13 cellular contexts compared by ENCODE assay signal in the genomic region with DNA sequence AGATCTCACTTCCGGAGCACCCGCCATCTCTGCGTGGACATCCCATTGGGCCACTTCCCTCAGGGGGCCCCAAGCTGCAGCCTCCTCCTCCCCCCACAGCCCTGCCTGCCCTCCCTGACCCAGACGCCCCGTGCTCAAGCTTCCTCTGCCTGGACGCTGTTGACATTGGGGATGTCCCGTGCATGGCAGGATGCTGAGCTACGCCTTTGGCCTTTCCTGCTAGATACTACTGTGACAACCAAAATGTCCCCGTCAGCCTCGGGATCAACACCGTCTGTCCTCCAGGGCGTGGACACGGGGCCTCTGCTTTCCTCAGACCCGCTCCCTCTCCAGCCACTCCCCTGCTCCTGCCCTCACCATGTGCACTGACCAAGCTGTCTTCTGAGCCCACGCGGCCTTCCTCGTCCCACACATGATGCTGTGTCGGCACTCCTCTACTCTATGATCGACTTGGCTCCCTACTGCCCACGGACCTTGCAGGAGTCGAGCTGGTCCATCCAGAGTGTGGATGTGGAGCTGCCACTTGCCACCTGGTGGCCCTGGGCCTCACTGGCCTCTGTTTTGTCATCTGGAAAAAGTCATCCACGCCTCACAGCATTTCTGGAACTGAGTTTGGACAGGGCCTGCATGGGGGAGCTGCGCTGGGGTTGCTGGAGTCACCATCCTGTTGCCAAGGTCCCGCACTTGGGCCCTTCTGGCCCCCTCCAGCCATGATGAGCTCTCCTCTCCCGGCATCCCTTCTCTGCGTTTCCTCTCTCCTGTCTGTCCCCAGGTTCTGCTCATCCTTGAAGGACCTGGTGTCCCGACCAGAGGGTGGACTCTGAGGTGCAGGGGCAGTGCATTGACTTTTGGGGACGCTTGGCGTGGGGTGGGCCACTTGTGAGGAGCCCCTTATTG.
DNase-seq lines count a peak whose midpoint lies in the region; ATAC-seq and TF ChIP-seq lines count a peak whose summit lies in the region.
"Had no signal": no experiment of that assay in that cellular context is flagged by ENCODE, and none has a peak within 500 bp of the region (broad histone marks: within the 10 kb centered on the region; RNA-seq: fewer than 3 reads in every experiment).

No MANE protein-coding gene starts in this region.

- TF ChIP-seq CTCF in HFFc6 (IDR thresholded peaks at IDR 0.05), result 0 out of 2 replicates have a peak, but pooled peaks have one; percentile 6
- TF ChIP-seq CTCF in stomach (IDR thresholded peaks at IDR 0.05), result no peak

- peaks cover 39 to 58% (median 48%) of the 10 kb centered on the region in 4 donors for H3K4me1 ChIP-seq in stomach

- intact Hi-C loops in stomach (cut with DNase I; ENCODE audit: low total_unique reads), result no loop called here

- H3K27me3 ChIP-seq in stomach, result peaks cover 0 to 22% (median 0%) of the 10 kb centered on the region in 3 donors
- H3K27me3 ChIP-seq: suprapubic skin had no signal

- no peaks in the 10 kb centered on the region for H3K9me3 Mint-ChIP-seq in HFFc6
- no peaks in the 10 kb centered on the region for H3K9me3 Mint-ChIP-seq in activated T-helper 17 cell treated with anti-CD3 and anti-CD28 coated beads, Interleukin-2, amount 50 U/mL, for 72 hours
- H3K9me3 Mint-ChIP-seq: activated CD8-positive, alpha-beta T cell treated with anti-CD3 and anti-CD28 coated beads for 36 hours; memory B cell had no signal

- no peak for DNase-seq in HFFc6
- DNase-seq in left lobe of liver (ENCODE audit: low spot score), result no peak
- no peak for DNase-seq in stomach
- no peak for DNase-seq in stimulated activated CD4-positive, alpha-beta T cell treated with anti-CD3 and anti-CD28 coated beads, Interleukin-15, amount 100 ng/mL, for 24 hours
- DNase-seq: NCI-H2171, posterior cingulate gyrus had no signal

- no peak for TF ChIP-seq POLR2A in stomach (IDR thresholded peaks at IDR 0.05)

- ATAC-seq in activated T-helper 17 cell treated with anti-CD3 and anti-CD28 coated beads, Interleukin-2, amount 50 U/mL, for 72 hours (replicated peaks), result no peak
- ATAC-seq in left lobe of liver (peak; percentile 10), GM21381 (IDR thresholded peaks at IDR 0.05; ENCODE audit: unreplicated experiment) (no peak), GM19328 (IDR thresholded peaks at IDR 0.05; ENCODE audit: unreplicated experiment) (no peak)
- ATAC-seq: GM12878 had no signal

- no peak overlapping the region for H3K4me3 Mint-ChIP-seq in HFFc6
- peak overlapping the region; percentile 55 for H3K4me3 Mint-ChIP-seq in activated T-helper 17 cell treated with anti-CD3 and anti-CD28 coated beads, Interleukin-2, amount 50 U/mL, for 72 hours

- peaks cover 13% of the 10 kb centered on the region for H3K4me1 Mint-ChIP-seq in HFFc6 (ENCODE audit: low read depth)
- peaks cover 3% of the 10 kb centered on the region for H3K4me1 Mint-ChIP-seq in activated T-helper 17 cell treated with anti-CD3 and anti-CD28 coated beads, Interleukin-2, amount 50 U/mL, for 72 hours

- H3K27ac ChIP-seq in stomach, result peak overlapping the region; percentile 81 to 88 (median 84)

- H3K27ac Mint-ChIP-seq in HFFc6, result no peak overlapping the region
- H3K27ac Mint-ChIP-seq in activated T-helper 17 cell treated with anti-CD3 and anti-CD28 coated beads, Interleukin-2, amount 50 U/mL, for 72 hours, result no peak overlapping the region
- H3K27ac Mint-ChIP-seq: memory B cell had no signal

- no peak overlapping the region for H3K4me3 ChIP-seq in stomach
- H3K4me3 ChIP-seq: GM12878 had no signal

- H3K27me3 Mint-ChIP-seq in HFFc6 (ENCODE audit: insufficient read depth), result peaks cover 5% of the 10 kb centered on the region
- peaks cover 24% of the 10 kb centered on the region for H3K27me3 Mint-ChIP-seq in activated T-helper 17 cell treated with anti-CD3 and anti-CD28 coated beads, Interleukin-2, amount 50 U/mL, for 72 hours
- H3K27me3 Mint-ChIP-seq: activated CD8-positive, alpha-beta T cell treated with anti-CD3 and anti-CD28 coated beads for 36 hours had no signal

- no peak for TF ChIP-seq EP300 in stomach (IDR thresholded peaks at IDR 0.05)

- H3K36me3 ChIP-seq in stomach, result no peaks in the 10 kb centered on the region
- H3K36me3 ChIP-seq: suprapubic skin had no signal

- no peaks in the 10 kb centered on the region for H3K36me3 Mint-ChIP-seq in HFFc6 (ENCODE audit: low read depth)
- H3K36me3 Mint-ChIP-seq in activated T-helper 17 cell treated with anti-CD3 and anti-CD28 coated beads, Interleukin-2, amount 50 U/mL, for 72 hours (ENCODE audit: low read depth), result no peaks in the 10 kb centered on the region
- H3K36me3 Mint-ChIP-seq: memory B cell had no signal

- H3K9me3 ChIP-seq in stomach, result no peaks in the 10 kb centered on the region
- H3K9me3 ChIP-seq: suprapubic skin had no signal

- 70 to 81% (median 73%) methylated on average over 27 to 29 of the region's 29 CpGs for WGBS in stomach, 5 donors
